In the genomic region with DNA sequence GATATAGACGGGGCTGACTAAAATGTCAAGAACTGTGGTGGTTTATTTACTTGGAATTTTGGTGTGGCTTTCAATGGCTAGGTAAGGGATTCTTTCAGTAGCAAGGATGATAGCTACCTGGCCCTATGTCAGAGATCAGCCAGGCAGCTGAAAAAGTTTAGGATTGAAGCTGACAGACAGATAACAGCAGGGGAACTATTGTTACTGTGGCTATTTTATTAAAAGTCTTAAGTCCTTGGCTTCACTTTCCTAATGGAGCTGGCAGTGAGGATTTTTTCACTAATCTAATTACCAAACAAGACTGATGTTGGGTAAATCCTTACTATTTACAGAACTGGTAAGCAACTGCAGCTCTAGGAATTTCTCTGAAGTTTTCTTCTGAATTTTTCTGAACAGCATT, we compare ENCODE assay signal across 27 cellular contexts.
"Had no signal": no experiment of that assay in that cellular context is flagged by ENCODE, and none has a peak within 500 bp of the region (broad histone marks: within the 10 kb centered on the region; RNA-seq: fewer than 3 reads in every experiment).

No MANE protein-coding gene starts in this region.

- DNase-seq: naive thymus-derived CD8-positive, alpha-beta T cell; nephron progenitor cell; occipital lobe; ovary; posterior cingulate gyrus; psoas muscle; right cardiac atrium; right lobe of liver; sigmoid colon; small intestine; stimulated activated CD4-positive, alpha-beta T cell treated with anti-CD3 and anti-CD28 coated beads, Interleukin-15, amount 100 ng/mL, for 24 hours; stimulated activated CD4-positive, alpha-beta T cell treated with anti-CD3 and anti-CD28 coated beads, Interleukin-2, amount 100 ng/mL, for 24 hours; stimulated activated CD4-positive, alpha-beta T cell treated with anti-CD3 and anti-CD28 coated beads, Interleukin-2, amount 100 ng/mL, for 48 hours; stimulated activated CD4-positive, alpha-beta T cell treated with anti-CD3 and anti-CD28 coated beads, Interleukin-4, amount 100 ng/mL, for 24 hours; stimulated activated naive CD4-positive, alpha-beta T cell; stimulated activated naive CD8-positive, alpha-beta T cell treated with anti-CD3 and anti-CD28 coated beads, Interleukin-15, amount 100 ng/mL, for 72 hours; stimulated activated naive CD8-positive, alpha-beta T cell treated with anti-CD3 and anti-CD28 coated beads, Interleukin-15, Interleukin-2, amounts not matched to agents 100 U/mL and 50 U/mL, for 24 hours; substantia nigra; testis; tibial artery; trophoblast cell; upper lobe of left lung had no signal

- H3K36me3 ChIP-seq: ovary, right lobe of liver, sigmoid colon, suprapubic skin, tibial artery, upper lobe of left lung, vagina had no signal

- ATAC-seq: naive thymus-derived CD8-positive, alpha-beta T cell; natural killer cell treated with Interleukin-12 subunit alpha and Interleukin-12 subunit beta and Interleukin-15 and Interleukin-18, amount 100 ng/mL, for 72 hours; psoas muscle; right cardiac atrium; right lobe of liver; stimulated activated effector memory CD8-positive, alpha-beta T cell treated with anti-CD3 and anti-CD28 coated beads, Interleukin-12 subunit alpha, Interleukin-12 subunit beta, amount 100 ng/mL, for 72 hours; stimulated activated naive CD8-positive, alpha-beta T cell treated with anti-CD3 and anti-CD28 coated beads, Interleukin-15, amount 100 ng/mL, for 72 hours; stimulated activated naive CD8-positive, alpha-beta T cell treated with anti-CD3 and anti-CD28 coated beads, Interleukin-15, Interleukin-2, amounts not matched to agents 100 U/mL and 50 U/mL, for 24 hours had no signal

- H3K27me3 ChIP-seq: ovary, right lobe of liver, sigmoid colon, suprapubic skin, testis, tibial artery, upper lobe of left lung, vagina had no signal

- H3K4me1 ChIP-seq: parathyroid adenoma, psoas muscle, right lobe of liver, sigmoid colon, suprapubic skin, testis, tibial artery, vagina had no signal

- H3K4me3 ChIP-seq: ovary, psoas muscle, right lobe of liver, sigmoid colon, suprapubic skin, testis, tibial artery, upper lobe of left lung, vagina had no signal

- H3K9ac ChIP-seq: parathyroid adenoma had no signal

- H3K9me3 ChIP-seq: ovary, psoas muscle, right lobe of liver, sigmoid colon, suprapubic skin, testis, tibial artery, upper lobe of left lung, vagina had no signal

- H3K27ac ChIP-seq: ovary, parathyroid adenoma, psoas muscle, right lobe of liver, sigmoid colon, suprapubic skin, testis, tibial artery, upper lobe of left lung, vagina had no signal

- H3K79me2 ChIP-seq: parathyroid adenoma had no signal
